In genomic region chr11:102147632-102148031, GRCh38 we compare ENCODE assay signal across 20 cellular contexts.
"Had no signal": no experiment of that assay in that cellular context is flagged by ENCODE, and none has a peak within 500 bp of the region (broad histone marks: within the 10 kb centered on the region; RNA-seq: fewer than 3 reads in every experiment).

No MANE protein-coding gene starts in this region.

- H3K4me3 ChIP-seq: adrenal gland, tibial nerve had no signal

- ATAC-seq: activated naive CD4-positive, alpha-beta T cell treated with anti-CD3 and anti-CD28 coated beads, Interleukin-2, amount 50 U/mL, for 72 hours; activated T-helper 17 cell treated with anti-CD3 and anti-CD28 coated beads, Interleukin-2, amount 50 U/mL, for 72 hours; foreskin keratinocyte; sciatic nerve had no signal

- H3K36me3 ChIP-seq: adrenal gland, tibial nerve had no signal

- H3K9me3 ChIP-seq: adrenal gland, tibial nerve had no signal

- H3K27ac ChIP-seq: adrenal gland, foreskin keratinocyte, parathyroid adenoma had no signal

- DNase-seq: activated CD4-positive, alpha-beta T cell treated with anti-CD3 and anti-CD28 coated beads for 1 hour; activated CD4-positive, alpha-beta T cell treated with anti-CD3 and anti-CD28 coated beads, Interleukin-2, amount 50 U/mL, for 4 hours; activated CD8-positive, alpha-beta memory T cell treated with anti-CD3 and anti-CD28 coated beads for 24 hours; activated CD8-positive, alpha-beta memory T cell treated with anti-CD3 and anti-CD28 coated beads, Interleukin-2, amount 50 U/mL, for 4 hours; activated T-cell treated with anti-CD3 and anti-CD28 coated beads, Interleukin-2, amount 50 U/mL, for 24 hours; adrenal gland; cerebellar nuclear complex; foreskin keratinocyte; glutamatergic neuron; hippocampal formation; stimulated activated CD4-positive, alpha-beta T cell treated with anti-CD3 and anti-CD28 coated beads, Interleukin-4, amount 100 ng/mL, for 24 hours; stimulated activated naive CD4-positive, alpha-beta T cell treated with Interleukin-2 at 50 U/mL for 16 hours; T-helper 1 cell had no signal

- H3K27me3 ChIP-seq: adrenal gland, foreskin keratinocyte, tibial nerve had no signal

- H3K4me1 Mint-ChIP-seq: activated T-helper 17 cell treated with anti-CD3 and anti-CD28 coated beads, Interleukin-2, amount 50 U/mL, for 72 hours; memory B cell had no signal

- H3K36me3 Mint-ChIP-seq: activated naive CD4-positive, alpha-beta T cell treated with anti-CD3 and anti-CD28 coated beads, Interleukin-2, amount 50 U/mL, for 72 hours; memory B cell had no signal

- H3K27ac Mint-ChIP-seq: activated naive CD4-positive, alpha-beta T cell treated with anti-CD3 and anti-CD28 coated beads, Interleukin-2, amount 50 U/mL, for 72 hours; activated T-cell treated with anti-CD3 and anti-CD28 coated beads, Interleukin-2, amount 50 U/mL, for 24 hours; activated T-helper 17 cell treated with anti-CD3 and anti-CD28 coated beads, Interleukin-2, amount 50 U/mL, for 72 hours; memory B cell had no signal

- H3K4me1 ChIP-seq: foreskin keratinocyte had no signal

- H3K4me3 Mint-ChIP-seq: activated T-cell treated with anti-CD3 and anti-CD28 coated beads, Interleukin-2, amount 50 U/mL, for 24 hours; activated T-helper 17 cell treated with anti-CD3 and anti-CD28 coated beads, Interleukin-2, amount 50 U/mL, for 72 hours; memory B cell; nephron had no signal

- H3K9me3 Mint-ChIP-seq: activated naive CD4-positive, alpha-beta T cell treated with anti-CD3 and anti-CD28 coated beads, Interleukin-2, amount 50 U/mL, for 72 hours; activated T-cell treated with anti-CD3 and anti-CD28 coated beads, Interleukin-2, amount 50 U/mL, for 24 hours; activated T-helper 17 cell treated with anti-CD3 and anti-CD28 coated beads, Interleukin-2, amount 50 U/mL, for 72 hours; memory B cell; nephron had no signal
